Comparison of ENCODE assay signal across 21 cellular contexts in the genomic region with DNA sequence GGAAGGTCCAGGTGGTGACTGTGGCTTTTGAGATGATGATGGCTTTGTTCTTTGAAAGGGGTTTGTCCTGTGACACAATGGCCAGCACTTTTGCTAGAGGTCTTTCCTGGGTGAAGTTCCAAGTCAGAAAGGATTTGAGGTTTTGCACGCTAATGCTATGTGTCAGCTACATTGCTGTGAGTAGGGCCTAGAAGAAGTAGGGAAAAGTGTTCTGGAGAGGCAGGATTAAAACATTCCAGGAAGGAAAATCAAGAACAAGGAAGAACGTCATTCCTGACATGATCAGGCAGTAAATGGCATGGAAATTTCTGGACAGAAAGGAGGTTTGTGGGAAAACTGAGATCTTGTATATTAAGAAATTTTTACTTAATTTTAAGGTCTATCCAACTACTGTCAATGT.
DNase-seq lines count a peak whose midpoint lies in the region; ATAC-seq, FAIRE-seq and TF ChIP-seq lines count a peak whose summit lies in the region.
"Had no signal": no experiment of that assay in that cellular context is flagged by ENCODE, and none has a peak within 500 bp of the region (broad histone marks: within the 10 kb centered on the region; RNA-seq: fewer than 3 reads in every experiment).

No MANE protein-coding gene starts in this region.

- H4K20me1 ChIP-seq in fibroblast of lung (ENCODE audit: control insufficient read depth, extremely low read depth, insufficient read depth, low read length) (no peaks in the 10 kb centered on the region), osteoblast (ENCODE audit: insufficient read depth, low read length) (no peaks in the 10 kb centered on the region)

- H3K4me1 ChIP-seq in fibroblast of lung (ENCODE audit: control insufficient read depth, extremely low read depth, insufficient read depth, low read length) (no peaks in the 10 kb centered on the region), osteoblast (ENCODE audit: insufficient read depth, low read length) (peaks cover 5% of the 10 kb centered on the region), Peyer's patch (no peaks in the 10 kb centered on the region)
- H3K4me1 ChIP-seq: testis had no signal

- TF ChIP-seq CTCF in fibroblast of lung (conservative IDR thresholded peaks at IDR 0.05 in 1 of 2, IDR thresholded peaks at IDR 0.05 in 1 of 2; ENCODE audit: low read depth in 1 of 2, low read length in 2 of 2) (no peak), osteoblast (IDR thresholded peaks at IDR 0.05; ENCODE audit: extremely low read depth, low read depth, low read length) (no peak), Peyer's patch (IDR thresholded peaks at IDR 0.05) (no peak)

- ATAC-seq in HG03139 (IDR thresholded peaks at IDR 0.05; ENCODE audit: unreplicated experiment) (no peak), GM18502 (IDR thresholded peaks at IDR 0.05; ENCODE audit: poor library complexity, unreplicated experiment) (no peak)
- ATAC-seq: Right ventricle myocardium inferior had no signal

- no peak overlapping the region for H3K4me2 ChIP-seq in fibroblast of lung (ENCODE audit: extremely low read depth, insufficient read depth, low read length)
- peak overlapping the region; percentile 23 for H3K4me2 ChIP-seq in osteoblast (ENCODE audit: insufficient read depth, low read length)

- no peaks in the 10 kb centered on the region for H3K36me3 ChIP-seq in fibroblast of lung (ENCODE audit: control insufficient read depth, insufficient read depth, low read length)
- H3K36me3 ChIP-seq in osteoblast (ENCODE audit: insufficient read depth, low read length): no peaks in the 10 kb centered on the region
- H3K36me3 ChIP-seq in Peyer's patch: no peaks in the 10 kb centered on the region

- H2AFZ ChIP-seq in fibroblast of lung (ENCODE audit: low read length) (no peak overlapping the region), osteoblast (ENCODE audit: low read length) (peak overlapping the region; percentile 31)

- H3K9ac ChIP-seq in fibroblast of lung (ENCODE audit: insufficient read depth, low read length): no peak overlapping the region

- H3K27ac ChIP-seq in fibroblast of lung (ENCODE audit: insufficient read depth, low read length) (no peak overlapping the region), osteoblast (ENCODE audit: low read depth, low read length) (no peak overlapping the region), Peyer's patch (no peak overlapping the region)
- H3K27ac ChIP-seq: testis had no signal

- H3K4me3 ChIP-seq in fibroblast of lung (replicated peaks in 1 of 4; ENCODE audit: control extremely low read depth in 1 of 4, insufficient read depth in 1 of 4, low read depth in 3 of 4, low read length in 4 of 4) (no peak overlapping the region), osteoblast (ENCODE audit: insufficient read depth, low read length) (no peak overlapping the region), Peyer's patch (no peak overlapping the region)
- H3K4me3 ChIP-seq: testis had no signal

- H3K79me2 ChIP-seq in fibroblast of lung (ENCODE audit: control insufficient read depth, insufficient read depth, low read length) (no peaks in the 10 kb centered on the region), osteoblast (ENCODE audit: insufficient read depth, low read length) (no peaks in the 10 kb centered on the region)

- DNase-seq in EH (ENCODE audit: low read depth): peak; percentile 56
- peak; percentile 42 for DNase-seq in RPMI7951 (ENCODE audit: low read depth)
- DNase-seq in fibroblast of lung (ENCODE audit: low read depth in 2 of 2): peak; percentile 21 to 83
- peak; percentile 25 for DNase-seq in osteoblast (ENCODE audit: insufficient read length, low spot score, missing footprints)
- no peak for DNase-seq in GM19239 (ENCODE audit: insufficient read length, low spot score)
- no peak for DNase-seq in Peyer's patch
- DNase-seq: ACHN; activated effector memory CD4-positive, alpha-beta T cell treated with anti-CD3 and anti-CD28 coated beads, Interleukin-2, amount 50 U/mL, for 16 hours; amniotic stem cell; CD8-positive, alpha-beta memory T cell; DMS53; hypothalamus; Karpas-422; kidney; NCI-H2107; NCI-H524 treated with DMSO at 0.1 percent for 48 hours; stimulated activated CD4-positive, alpha-beta T cell treated with anti-CD3 and anti-CD28 coated beads, Interleukin-12 subunit alpha, Interleukin-12 subunit beta, amount 100 ng/mL, for 4 hours; testis had no signal

- H3K27me3 ChIP-seq in fibroblast of lung (ENCODE audit: control insufficient read depth, insufficient read depth, low read length) (no peaks in the 10 kb centered on the region), osteoblast (ENCODE audit: insufficient read depth, low read length) (no peaks in the 10 kb centered on the region), Peyer's patch (no peaks in the 10 kb centered on the region)
- H3K27me3 ChIP-seq: testis had no signal

- no peak for FAIRE-seq in GM19239 (lab: Jason Lieb, UNC)
- FAIRE-seq: kidney had no signal

- H3K9me3 ChIP-seq in fibroblast of lung (ENCODE audit: control insufficient read depth, insufficient read depth, low read depth, low read length) (no peaks in the 10 kb centered on the region), osteoblast (ENCODE audit: low read depth, low read length) (no peaks in the 10 kb centered on the region), Peyer's patch (no peaks in the 10 kb centered on the region)
- H3K9me3 ChIP-seq: testis had no signal

- TF ChIP-seq POLR2A in Peyer's patch (IDR thresholded peaks at IDR 0.05): no peak

Comparison
In these comparisons a context has a peak if more than half of its experiments do, and no peak if none do; other contexts are left out.
1. DNase-seq: peak in EH (single experiment), RPMI7951 (single experiment), fibroblast of lung (2 of 2) and osteoblast (single experiment); none in GM19239 (single experiment) and Peyer's patch (0 of 3).